In the genomic region with DNA sequence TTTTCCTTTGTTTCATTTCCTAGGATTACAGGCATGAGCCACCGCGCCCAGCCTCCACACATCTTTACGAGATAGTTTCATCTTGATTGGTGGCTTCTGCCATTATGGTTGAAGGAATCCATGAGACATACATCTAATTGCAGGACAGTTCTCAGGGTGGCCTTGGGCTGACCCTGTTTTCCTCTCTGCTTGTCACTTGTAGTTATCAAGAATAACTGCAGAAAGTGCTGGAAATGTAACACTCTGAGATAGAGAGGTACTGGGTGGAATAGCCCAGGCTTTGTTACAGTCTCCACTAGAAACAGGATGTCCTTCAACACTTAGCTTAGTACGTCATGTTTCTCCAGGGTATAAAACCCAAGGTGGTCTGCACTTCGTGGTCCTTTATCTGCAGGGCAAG, we compare ENCODE assay signal across 26 cellular contexts. TPM values are rescaled to one million over a fixed set of nuclear protein-coding genes. Genes with fewer than 3 reads are reported as not detected.
"Had no signal": no experiment of that assay in that cellular context is flagged by ENCODE, and none has a peak within 500 bp of the region (broad histone marks: within the 10 kb centered on the region; RNA-seq: fewer than 3 reads in every experiment).

No MANE protein-coding gene starts in this region.

- H3K27me3 ChIP-seq: neural progenitor cell, right atrium auricular region, stomach, tibial artery had no signal

- H3K4me3 ChIP-seq: heart right ventricle, lung, neural progenitor cell, right atrium auricular region, stomach, tibial artery had no signal

- ATAC-seq: effector memory CD8-positive, alpha-beta T cell; esophagus mucosa; heart right ventricle; naive thymus-derived CD4-positive, alpha-beta T cell; sciatic nerve; stimulated activated effector memory CD8-positive, alpha-beta T cell treated with anti-CD3 and anti-CD28 coated beads, Interleukin-12 subunit alpha, Interleukin-12 subunit beta, amount 100 ng/mL, for 72 hours had no signal

- H3K27ac ChIP-seq: heart right ventricle, neural progenitor cell, parathyroid adenoma, right atrium auricular region, stomach, tibial artery had no signal

- H3K36me3 ChIP-seq: heart right ventricle, neural progenitor cell, right atrium auricular region, stomach, tibial artery had no signal

- H2AFZ ChIP-seq: neural progenitor cell, parathyroid adenoma had no signal

- H3K9ac ChIP-seq: neural progenitor cell, parathyroid adenoma had no signal

- H3K4me2 ChIP-seq: neural progenitor cell had no signal

- H3K9me3 ChIP-seq: heart right ventricle, right atrium auricular region, stomach, tibial artery had no signal

- DNase-seq: cortex of kidney; effector memory CD8-positive, alpha-beta T cell; glutamatergic neuron; heart right ventricle; hypothalamus; mesenchymal stem cell; midbrain; naive thymus-derived CD4-positive, alpha-beta T cell; stimulated activated CD4-positive, alpha-beta T cell treated with anti-CD3 and anti-CD28 coated beads, Interleukin-2, amount 100 ng/mL, for 24 hours; stimulated activated CD4-positive, alpha-beta T cell treated with anti-CD3 and anti-CD28 coated beads, Interleukin-4, amount 100 ng/mL, for 24 hours; stimulated activated naive CD4-positive, alpha-beta T cell treated with Interleukin-2 at 50 U/mL for 16 hours; stomach; tibial artery had no signal

- H3K4me1 ChIP-seq: heart right ventricle, neural progenitor cell, parathyroid adenoma, right atrium auricular region, stomach, tibial artery had no signal

- FAIRE-seq: endometrium, keratinocyte had no signal

- H3K79me2 ChIP-seq: parathyroid adenoma had no signal

RNA-seq across cellular contexts. Expression of a gene that starts 10.7 kb away (rescaled TPM):
- total RNA-seq: dermis microvascular lymphatic vessel endothelial cell, esophagus mucosa, heart right ventricle, mucosa of gallbladder, sciatic nerve, stomach, subcutaneous adipose tissue, temporal lobe had no signal
- polyA plus RNA-seq: heart right ventricle had no signal
